In the genomic region with DNA sequence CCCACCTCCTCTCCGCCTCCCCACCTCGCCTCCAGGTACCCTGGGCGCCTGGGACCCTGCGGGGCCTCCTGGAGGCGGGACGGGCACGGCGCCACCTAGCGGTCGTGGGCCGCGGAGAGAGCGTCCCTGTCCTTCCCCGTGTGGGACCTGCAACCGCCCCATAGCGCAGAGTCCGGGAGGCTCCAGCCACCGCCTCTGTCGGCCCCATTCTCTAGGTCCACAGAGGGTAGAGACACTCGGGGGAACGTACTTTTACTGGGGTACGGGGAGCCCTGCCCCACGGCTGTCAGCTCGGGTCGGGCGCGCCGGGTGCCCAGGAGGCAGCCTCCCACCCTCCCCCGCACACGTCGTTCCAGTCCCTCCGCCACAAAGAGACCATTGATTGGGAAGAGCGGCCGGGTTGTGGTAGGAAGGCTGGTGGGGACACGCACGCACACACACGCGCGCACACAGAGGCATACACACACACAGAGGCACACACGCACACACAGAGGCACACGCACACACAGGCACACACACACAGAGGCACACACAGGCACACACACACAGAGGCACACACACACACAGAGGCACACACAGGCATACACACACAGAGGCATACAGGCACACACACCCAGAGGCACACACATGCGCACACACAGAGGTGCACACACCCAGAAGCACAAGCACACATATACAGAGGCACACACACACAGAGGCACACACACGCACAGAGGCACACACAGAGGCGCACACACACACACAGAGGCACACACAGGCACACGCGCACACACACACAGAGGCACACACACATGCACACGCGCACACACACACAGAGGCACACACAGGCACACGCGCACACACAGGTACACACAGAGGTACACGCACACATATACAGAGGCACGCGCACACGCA, we compare ENCODE assay signal across 8 cellular contexts. TPM values are rescaled to one million over a fixed set of nuclear protein-coding genes. Genes with fewer than 3 reads are reported as not detected.
DNase-seq lines count a peak whose midpoint lies in the region; ATAC-seq and TF ChIP-seq lines count a peak whose summit lies in the region.

No MANE protein-coding gene starts in this region.

- peak; percentile 61 to 90 (median 84) for TF ChIP-seq CTCF in heart right ventricle (IDR thresholded peaks at IDR 0.05)

- peaks cover 25% of the 10 kb centered on the region for H3K27me3 Mint-ChIP-seq in activated naive CD4-positive, alpha-beta T cell treated with anti-CD3 and anti-CD28 coated beads, Interleukin-2, amount 50 U/mL, for 24 hours

- 14 to 18% methylated on average over 54 of the region's 54 CpGs for WGBS in heart right ventricle, 2 donors

- H3K27ac Mint-ChIP-seq in activated naive CD4-positive, alpha-beta T cell treated with anti-CD3 and anti-CD28 coated beads, Interleukin-2, amount 50 U/mL, for 24 hours, result no peak overlapping the region

- no peaks in the 10 kb centered on the region for H3K36me3 Mint-ChIP-seq in activated naive CD4-positive, alpha-beta T cell treated with anti-CD3 and anti-CD28 coated beads, Interleukin-2, amount 50 U/mL, for 24 hours

- H3K4me1 Mint-ChIP-seq in activated naive CD4-positive, alpha-beta T cell treated with anti-CD3 and anti-CD28 coated beads, Interleukin-2, amount 50 U/mL, for 24 hours, result peaks cover 9% of the 10 kb centered on the region

- DNase-seq in RPMI8226 (peak; percentile 43), heart right ventricle (peak; percentile 45 to 73), retina (peak; percentile 83), NCI-H446 (lab: John Stamatoyannopoulos, UW) (no peak)

- H3K36me3 ChIP-seq in heart right ventricle, result no peaks in the 10 kb centered on the region

- peak overlapping the region; percentile 60 for H3K4me3 Mint-ChIP-seq in activated naive CD4-positive, alpha-beta T cell treated with anti-CD3 and anti-CD28 coated beads, Interleukin-2, amount 50 U/mL, for 24 hours

- peaks cover 0 to 15% (median 7%) of the 10 kb centered on the region in 9 donors for H3K4me1 ChIP-seq in heart right ventricle

- H3K27ac ChIP-seq in heart right ventricle, result no peak overlapping the region

- H3K9me3 Mint-ChIP-seq in activated naive CD4-positive, alpha-beta T cell treated with anti-CD3 and anti-CD28 coated beads, Interleukin-2, amount 50 U/mL, for 24 hours, result no peaks in the 10 kb centered on the region

- ATAC-seq in GM21360 (IDR thresholded peaks at IDR 0.05; ENCODE audit: unreplicated experiment) (peak; percentile 57), heart right ventricle (peak; percentile 70 to 89 (median 81)), HG02938 (IDR thresholded peaks at IDR 0.05; ENCODE audit: unreplicated experiment) (no peak), GM18861 (IDR thresholded peaks at IDR 0.05; ENCODE audit: unreplicated experiment) (no peak)

- H3K27me3 ChIP-seq in heart right ventricle, result peaks cover 0 to 51% (median 31%) of the 10 kb centered on the region in 7 donors

- peak overlapping the region in 6 of 10 donors; percentile 10 to 33 (median 30) for H3K4me3 ChIP-seq in heart right ventricle

- no peaks in the 10 kb centered on the region for H3K9me3 ChIP-seq in heart right ventricle

- intact Hi-C loops in heart right ventricle (cut with DNase I), result loop anchor here in 1 of 10 donors (10.0 kb wide), 1 partner anchor 257 kb away; no protein-coding TSS in a partner anchor

RNA-seq across cellular contexts. Expression of a gene that starts 12.6 kb away (rescaled TPM):
- 10 to 100 TPM in 6 of 10 donors, 1 to 10 TPM in 4; 6.6 to 22.8 (median 11.6) TPM for total RNA-seq in heart right ventricle
- 1 to 10 TPM; 4.0 to 4.4 TPM for polyA plus RNA-seq in heart right ventricle

Comparison
In these comparisons a context has a peak if more than half of its experiments do, and no peak if none do; other contexts are left out.
1. ATAC-seq: peak in GM21360 (single experiment) and heart right ventricle (8 of 8); none in HG02938 (single experiment) and GM18861 (single experiment).
2. DNase-seq: peak in RPMI8226 (single experiment), heart right ventricle (2 of 2) and retina (single experiment); none in NCI-H446 (0 of 2).